In genomic region chr5:123035950-123036390, GRCh38 we compare ENCODE assay signal across 8 cellular contexts. TPM values are rescaled to one million over a fixed set of nuclear protein-coding genes. Genes with fewer than 3 reads are reported as not detected.
A peak's percentile ranks its signal among the peaks of the same experiment; 100 is the strongest.
DNase-seq lines count a peak whose midpoint lies in the region; ATAC-seq and TF ChIP-seq lines count a peak whose summit lies in the region.

No MANE protein-coding gene starts in this region.

- no peaks in the 10 kb centered on the region for H3K36me3 ChIP-seq in Peyer's patch
- no peaks in the 10 kb centered on the region for H3K36me3 ChIP-seq in ectodermal cell (ENCODE audit: control insufficient read depth, insufficient read depth, low read length)
- H3K36me3 ChIP-seq in liver (ENCODE audit: control insufficient read depth in 4 of 4, insufficient read depth in 3 of 4, low read depth in 1 of 4, low read length in 3 of 4): no peaks in the 10 kb centered on the region
- H3K36me3 ChIP-seq in testis (ENCODE audit: low read depth, missing control alignments): no peaks in the 10 kb centered on the region

- TF ChIP-seq RAD21 in liver (IDR thresholded peaks at IDR 0.05): no peak

- H3K4me3 ChIP-seq in Peyer's patch (peak overlapping the region; percentile 56 to 68 (median 62)), ectodermal cell (ENCODE audit: insufficient read depth, low read depth, low read length) (peak overlapping the region; percentile 53), liver (ENCODE audit: low read depth in 1 of 3, low read length in 3 of 3) (peak overlapping the region; percentile 75 to 95 (median 85)), testis (peak overlapping the region; percentile 71 to 76)

- ATAC-seq in HG02571 (IDR thresholded peaks at IDR 0.05; ENCODE audit: unreplicated experiment) (peak; percentile 18), GM18870 (IDR thresholded peaks at IDR 0.05; ENCODE audit: unreplicated experiment) (no peak)

- H3K27me3 ChIP-seq in Peyer's patch (no peaks in the 10 kb centered on the region), ectodermal cell (ENCODE audit: control insufficient read depth, insufficient read depth, low read length, poor library complexity, severe bottlenecking) (peaks cover 67% of the 10 kb centered on the region), liver (ENCODE audit: control insufficient read depth in 4 of 4, insufficient read depth in 4 of 4, low read length in 3 of 4) (no peaks in the 10 kb centered on the region), testis (no peaks in the 10 kb centered on the region)

- DNase-seq in activated CD8-positive, alpha-beta memory T cell treated with anti-CD3 and anti-CD28 coated beads, Interleukin-2, amount 50 U/mL, for 48 hours: peak; percentile 54
- DNase-seq in activated CD8-positive, alpha-beta memory T cell treated with anti-CD3 and anti-CD28 coated beads, Interleukin-2, amount 50 U/mL, for 4 hours: no peak
- peak in 2 of 3 donors; percentile 62 to 77 for DNase-seq in Peyer's patch
- peak; percentile 56 for DNase-seq in testis

- H3K27ac ChIP-seq in Peyer's patch (peak overlapping the region; percentile 73 to 92 (median 86)), ectodermal cell (ENCODE audit: insufficient read depth, low read depth, low read length, poor library complexity, severe bottlenecking) (no peak overlapping the region), liver (ENCODE audit: low read depth in 1 of 2, low read length in 2 of 2) (peak overlapping the region; percentile 94), testis (peak overlapping the region; percentile 67 to 85)

- 0% methylated on average over 36 to 37 of the region's 37 CpGs for WGBS in ectodermal cell, 2 experiments
- WGBS in liver: under 1% methylated on average over 37 of the region's 37 CpGs
- 0% methylated on average over 9 to 23 of the region's 37 CpGs for WGBS in testis, 2 donors

- TF ChIP-seq POLR2A in Peyer's patch (IDR thresholded peaks at IDR 0.05) (no peak), testis (IDR thresholded peaks at IDR 0.05) (no peak)

- intact Hi-C loops in testis (cut with DNase I; ENCODE audit: low total_unique reads): no loop called here

- H3K9ac ChIP-seq in liver (ENCODE audit: low read depth in 1 of 2, low read length in 2 of 2): peak overlapping the region in 1 of 2 donors; percentile 18

- H3K4me1 ChIP-seq in Peyer's patch (peaks cover 0 to 15% (median 4%) of the 10 kb centered on the region in 4 donors), ectodermal cell (ENCODE audit: control insufficient read depth, insufficient read depth, low read length) (peaks cover 6% of the 10 kb centered on the region), liver (ENCODE audit: control insufficient read depth in 4 of 4, insufficient read depth in 4 of 4, low read length in 3 of 4) (peaks cover 3 to 15% (median 6%) of the 10 kb centered on the region in 4 donors), testis (peaks cover 5% of the 10 kb centered on the region)

- TF ChIP-seq CTCF in Peyer's patch (IDR thresholded peaks at IDR 0.05) (no peak), liver (IDR thresholded peaks at IDR 0.05; ENCODE audit: low read depth, low read length, missing input control) (no peak), testis (IDR thresholded peaks at IDR 0.05) (no peak)

- H3K9me3 ChIP-seq in Peyer's patch: no peaks in the 10 kb centered on the region
- H3K9me3 ChIP-seq in ectodermal cell (ENCODE audit: control insufficient read depth, low read length): no peaks in the 10 kb centered on the region
- no peaks in the 10 kb centered on the region for H3K9me3 ChIP-seq in liver (ENCODE audit: control insufficient read depth in 4 of 4, low read length in 3 of 4)
- no peaks in the 10 kb centered on the region for H3K9me3 ChIP-seq in testis

TF ChIP-seq in liver, 16 proteins besides CTCF, POLR2A, EP300 and RAD21:
- no peak for TF ChIP-seq JUND (IDR thresholded peaks at IDR 0.05)
- peak in 1 of 2 donors; percentile 6 for TF ChIP-seq HNF4A (conservative IDR thresholded peaks at IDR 0.05)
TF ChIP-seq in liver: peak in this region for 1.

RNA-seq across cellular contexts. Expression of gene PPIC, which starts 0.6 kb away (rescaled TPM):
- total RNA-seq in Peyer's patch (10 to 100 TPM in 3 of 4 donors, 1 to 10 TPM in 1; 5.0 to 50.1 (median 32.6) TPM), liver (10 to 100 TPM; 13.3 to 14.6 TPM), testis (10 to 100 TPM in 1 of 2 donors, 1 to 10 TPM in 1; 9.6 to 18.5 TPM)
- polyA plus RNA-seq in ectodermal cell (2013, experiment 1 of 4): 0.39 TPM
- 0.27 TPM for polyA plus RNA-seq in ectodermal cell (2013, experiment 2 of 4)
- 0.85 TPM for polyA plus RNA-seq in ectodermal cell (2013, experiment 3 of 4)
- 1.1 TPM for polyA plus RNA-seq in ectodermal cell (2013, experiment 4 of 4)
- polyA plus RNA-seq in liver (10 to 100 TPM; 20.0 to 26.3 TPM), testis (ENCODE audit: insufficient read depth, low read depth, low replicate concordance) (23.8 TPM)

RNA-seq across cellular contexts. Expression of gene PRDM6, which starts 53.1 kb away (rescaled TPM):
- 1 to 10 TPM in 1 of 4 donors, under 1 TPM in 3; 0.27 to 8.3 (median 0.51) TPM for total RNA-seq in Peyer's patch
- 0.20 TPM for polyA plus RNA-seq in ectodermal cell (2013, experiment 1 of 4)
- polyA plus RNA-seq in ectodermal cell (2013, experiment 2 of 4): 0.16 TPM
- polyA plus RNA-seq in ectodermal cell (2013, experiment 3 of 4): 0.27 TPM
- polyA plus RNA-seq in ectodermal cell (2013, experiment 4 of 4): 0.61 TPM
- under 1 TPM; 0.17 to 0.28 TPM for total RNA-seq in liver
- under 1 TPM; 0.09 to 0.33 TPM for polyA plus RNA-seq in liver
- total RNA-seq in testis: 1 to 10 TPM; 2.5 to 3.0 TPM
- 2.4 TPM for polyA plus RNA-seq in testis (ENCODE audit: insufficient read depth, low read depth, low replicate concordance)
